Comparison of ENCODE assay signal across 16 cellular contexts in the genomic region with DNA sequence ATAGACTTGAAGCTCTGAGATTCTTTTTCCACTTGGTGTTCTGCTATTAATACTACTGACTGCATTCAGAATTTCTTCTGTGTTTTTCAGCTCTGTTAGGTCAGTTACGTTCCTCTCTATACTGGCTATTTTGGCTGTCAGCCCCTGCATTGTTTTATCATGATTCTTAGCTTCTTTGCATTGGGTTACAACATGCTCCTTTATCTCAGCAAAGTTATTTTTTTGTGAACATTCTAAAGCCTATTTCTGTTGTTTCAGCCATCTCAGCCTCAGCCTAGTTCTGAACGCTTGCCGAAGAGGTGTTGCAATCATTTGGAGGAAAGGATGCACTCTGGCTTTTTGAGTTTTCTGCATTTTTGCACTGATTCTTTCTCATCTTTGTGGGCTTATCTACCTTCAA.
A peak's percentile ranks its signal among the peaks of the same experiment; 100 is the strongest.
DNase-seq lines count a peak whose midpoint lies in the region; ATAC-seq and TF ChIP-seq lines count a peak whose summit lies in the region.
"Had no signal": no experiment of that assay in that cellular context is flagged by ENCODE, and none has a peak within 500 bp of the region (broad histone marks: within the 10 kb centered on the region; RNA-seq: fewer than 3 reads in every experiment).

No MANE protein-coding gene starts in this region.

- DNase-seq in HCEC 1CT = peak; percentile 5
- peak; percentile 81 for DNase-seq in brain microvascular endothelial cell
- peak; percentile 72 for DNase-seq in fibroblast of the conjunctiva (ENCODE audit: low read depth)
- no peak for DNase-seq in NCI-H1092 (lab: John Stamatoyannopoulos, UW)
- DNase-seq in aorta = no peak
- DNase-seq in NCI-H1930 (lab: John Stamatoyannopoulos, UW) = no peak
- DNase-seq in right lobe of liver = no peak
- DNase-seq: Calu3; CD4-positive, alpha-beta T cell; GF-D8; KG1; NCI-H1048; NCI-H2107 had no signal

- no peak for TF ChIP-seq POLR2A in right lobe of liver (IDR thresholded peaks at IDR 0.05)

- WGBS in aorta, 2 donors = 46 to 50% methylated on average over 3 of the region's 3 CpGs
- 52% methylated on average over 3 of the region's 3 CpGs for WGBS in right lobe of liver (ENCODE audit: insufficient coverage, low coverage, low lambda C conversion rate, missing lambda C conversion rate)

- H3K9me3 ChIP-seq in aorta (ENCODE audit: control insufficient read depth, low read length) (no peaks in the 10 kb centered on the region), right lobe of liver (no peaks in the 10 kb centered on the region)

- H3K79me2 ChIP-seq in ACC112 (ENCODE audit: control insufficient read depth, insufficient read depth, low read length, unreplicated experiment) = no peaks in the 10 kb centered on the region

- no peak for ATAC-seq in aorta (ENCODE audit: low FRiP score)
- no peak for ATAC-seq in right lobe of liver
- ATAC-seq: Right ventricle myocardium inferior had no signal

- peaks cover 16% of the 10 kb centered on the region for H3K4me1 ChIP-seq in ACC112 (ENCODE audit: control insufficient read depth, insufficient read depth, low read length, unreplicated experiment)
- no peaks in the 10 kb centered on the region for H3K4me1 ChIP-seq in aorta (ENCODE audit: control insufficient read depth in 1 of 2, insufficient read depth in 2 of 2, low read length in 2 of 2)
- no peaks in the 10 kb centered on the region for H3K4me1 ChIP-seq in right lobe of liver

- H3K4me3 ChIP-seq in ACC112 (ENCODE audit: low read depth, low read length) (no peak overlapping the region), brain microvascular endothelial cell (ENCODE audit: low read depth, low read length) (no peak overlapping the region), aorta (ENCODE audit: low read length in 2 of 2) (no peak overlapping the region), right lobe of liver (no peak overlapping the region)

- H3K27me3 ChIP-seq in ACC112 (ENCODE audit: insufficient read depth, low read length) (no peaks in the 10 kb centered on the region), brain microvascular endothelial cell (replicated peaks) (no peaks in the 10 kb centered on the region), aorta (ENCODE audit: control insufficient read depth in 1 of 2, insufficient read depth in 2 of 2, low read length in 1 of 2) (no peaks in the 10 kb centered on the region), right lobe of liver (no peaks in the 10 kb centered on the region)

- intact Hi-C loops in aorta (cut with DNase I) (no loop called here), right lobe of liver (cut with DNase I) (no loop called here)

- H3K27ac ChIP-seq in ACC112 (ENCODE audit: low read depth, low read length) = peak overlapping the region; percentile 62
- H3K27ac ChIP-seq in brain microvascular endothelial cell = peak overlapping the region; percentile 43
- no peak overlapping the region for H3K27ac ChIP-seq in aorta (ENCODE audit: low read depth in 1 of 2, low read length in 2 of 2)
- H3K27ac ChIP-seq in right lobe of liver = no peak overlapping the region
- H3K27ac ChIP-seq: 22Rv1 had no signal

- no peak overlapping the region for H2AFZ ChIP-seq in ACC112 (ENCODE audit: low read length, unreplicated experiment)

- H3K36me3 ChIP-seq in ACC112 (ENCODE audit: insufficient read depth, low read length) = no peaks in the 10 kb centered on the region
- no peaks in the 10 kb centered on the region for H3K36me3 ChIP-seq in brain microvascular endothelial cell (replicated peaks)
- H3K36me3 ChIP-seq in aorta (ENCODE audit: control insufficient read depth in 1 of 2, insufficient read depth in 2 of 2, low read length in 1 of 2) = no peaks in the 10 kb centered on the region
- no peaks in the 10 kb centered on the region for H3K36me3 ChIP-seq in right lobe of liver

- in situ Hi-C loops in brain microvascular endothelial cell (cut with HindIII; ENCODE audit: low pct_ligation_motif_present, low sequenced_read_pairs) = no loop called here

- TF ChIP-seq CTCF in brain microvascular endothelial cell (IDR thresholded peaks at IDR 0.05; ENCODE audit: low read depth, low read length, missing control alignments) (no peak), right lobe of liver (IDR thresholded peaks at IDR 0.05) (no peak)

Comparison
In these comparisons a context has a peak if more than half of its experiments do, and no peak if none do; other contexts are left out.
1. H3K27ac ChIP-seq: peak in ACC112 (single experiment) and brain microvascular endothelial cell (single experiment); none in aorta (0 of 2) and right lobe of liver (0 of 3).
2. DNase-seq: peak in HCEC 1CT (single experiment), brain microvascular endothelial cell (single experiment) and fibroblast of the conjunctiva (single experiment); none in NCI-H1092 (single experiment), aorta (0 of 2), NCI-H1930 (0 of 2) and right lobe of liver (0 of 3).